In the genomic region with DNA sequence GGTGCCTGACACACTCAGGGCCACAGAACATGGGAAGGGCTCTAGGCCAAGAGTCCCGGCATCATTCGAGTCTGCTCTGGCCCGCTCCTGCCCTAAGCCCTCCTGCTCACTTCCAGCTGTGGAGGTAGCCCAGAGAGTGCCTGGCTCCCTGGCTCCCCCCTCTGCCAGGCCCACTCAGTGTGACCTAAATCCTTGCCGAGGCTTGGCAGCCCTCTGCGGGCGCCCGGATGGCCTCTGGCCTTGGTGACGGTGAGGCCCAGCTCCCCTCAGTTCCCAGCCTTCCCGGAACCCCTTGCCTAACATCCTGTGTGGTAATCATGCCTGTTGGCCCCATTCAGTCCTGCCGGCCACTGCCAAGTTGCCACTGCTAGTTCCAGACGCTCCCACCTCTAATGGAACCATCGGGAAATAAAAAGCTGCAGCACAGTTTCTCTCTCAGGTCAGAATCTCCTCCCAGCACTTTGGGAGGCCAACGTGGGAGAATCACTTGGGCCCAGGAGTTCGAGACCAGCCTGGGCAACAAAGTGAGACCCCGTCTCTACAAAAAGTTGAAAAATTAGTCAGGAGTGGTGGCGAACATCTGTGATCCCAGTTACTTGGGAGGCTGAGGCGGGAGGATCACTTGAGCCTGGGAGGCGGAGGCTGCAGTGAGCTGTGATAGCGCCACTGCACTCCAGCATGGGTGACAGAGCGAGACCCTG, we compare ENCODE assay signal across 1 cellular context.
A peak's percentile ranks its signal among the peaks of the same experiment; 100 is the strongest.
TF ChIP-seq lines count a peak whose summit lies in the region.

No MANE protein-coding gene starts in this region.

TF ChIP-seq in HepG2, 621 proteins besides CTCF, POLR2A, EP300 and RAD21 (continued from another document and continues in another):
- TF ChIP-seq, protein P1, sequence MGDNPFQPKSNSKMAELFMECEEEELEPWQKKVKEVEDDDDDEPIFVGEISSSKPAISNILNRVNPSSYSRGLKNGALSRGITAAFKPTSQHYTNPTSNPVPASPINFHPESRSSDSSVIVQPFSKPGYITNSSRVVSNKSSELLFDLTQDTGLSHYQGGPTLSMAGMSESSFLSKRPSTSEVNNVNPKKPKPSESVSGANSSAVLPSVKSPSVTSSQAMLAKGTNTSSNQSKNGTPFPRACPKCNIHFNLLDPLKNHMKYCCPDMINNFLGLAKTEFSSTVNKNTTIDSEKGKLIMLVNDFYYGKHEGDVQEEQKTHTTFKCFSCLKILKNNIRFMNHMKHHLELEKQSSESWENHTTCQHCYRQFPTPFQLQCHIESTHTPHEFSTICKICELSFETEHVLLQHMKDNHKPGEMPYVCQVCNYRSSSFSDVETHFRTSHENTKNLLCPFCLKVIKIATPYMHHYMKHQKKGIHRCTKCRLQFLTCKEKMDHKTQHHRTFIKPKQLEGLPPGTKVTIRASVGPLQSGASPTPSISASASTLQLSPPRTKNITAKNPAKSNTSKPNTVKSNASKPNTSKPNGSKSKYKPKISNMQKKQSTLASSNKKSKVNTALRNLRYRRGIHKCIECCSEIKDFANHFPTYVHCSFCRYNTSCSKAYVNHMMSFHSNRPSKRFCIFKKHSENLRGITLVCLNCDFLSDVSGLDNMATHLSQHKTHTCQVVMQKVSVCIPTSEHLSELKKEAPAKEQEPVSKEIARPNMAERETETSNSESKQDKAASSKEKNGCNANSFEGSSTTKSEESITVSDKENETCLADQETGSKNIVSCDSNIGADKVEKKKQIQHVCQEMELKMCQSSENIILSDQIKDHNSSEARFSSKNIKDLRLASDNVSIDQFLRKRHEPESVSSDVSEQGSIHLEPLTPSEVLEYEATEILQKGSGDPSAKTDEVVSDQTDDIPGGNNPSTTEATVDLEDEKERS (CRISPR knock-in tag; IDR thresholded peaks at IDR 0.05) = peak; percentile 24; the same call in 1 of the 2 replicates
- no peak; the same call in 1 of the 2 replicates for TF ChIP-seq ZNF263 (CRISPR knock-in tag; IDR thresholded peaks at IDR 0.05)
- no peak for TF ChIP-seq ZFAT (CRISPR knock-in tag; conservative IDR thresholded peaks at IDR 0.05)
- TF ChIP-seq PRPF4 (IDR thresholded peaks at IDR 0.05; ENCODE audit: low read depth, low read length, poor library complexity, severe bottlenecking) = no peak
- TF ChIP-seq ZSCAN25 (CRISPR knock-in tag; IDR thresholded peaks at IDR 0.05) = no peak
- no peak for TF ChIP-seq TCF7L2 (IDR thresholded peaks at IDR 0.05; ENCODE audit: low read depth, low read length)
- TF ChIP-seq JARID2 (CRISPR knock-in tag; IDR thresholded peaks at IDR 0.05; ENCODE audit: insufficient replicate concordance) = peak; percentile 66
- TF ChIP-seq MTF2 (CRISPR knock-in tag; IDR thresholded peaks at IDR 0.05; ENCODE audit: borderline replicate concordance) = no peak
- 0 out of 2 replicates have a peak, but pooled peaks have one; percentile 19 for TF ChIP-seq ZNF7 (CRISPR knock-in tag; IDR thresholded peaks at IDR 0.05)
- no peak for TF ChIP-seq RNF219 (CRISPR knock-in tag; IDR thresholded peaks at IDR 0.05)
- peak; percentile 87 for TF ChIP-seq SALL1 (CRISPR knock-in tag; IDR thresholded peaks at IDR 0.05)
- no peak for TF ChIP-seq SMAD1 (CRISPR knock-in tag; IDR thresholded peaks at IDR 0.05; ENCODE audit: borderline replicate concordance, low read depth)
- no peak for TF ChIP-seq ZNF44 (CRISPR knock-in tag; IDR thresholded peaks at IDR 0.05)
- no peak for TF ChIP-seq PLSCR1 (CRISPR knock-in tag; IDR thresholded peaks at IDR 0.05; ENCODE audit: borderline replicate concordance)
- no peak for TF ChIP-seq KLF9 (CRISPR knock-in tag; IDR thresholded peaks at IDR 0.05; ENCODE audit: low read depth)
- TF ChIP-seq LCORL (IDR thresholded peaks at IDR 0.05) = 0 out of 2 replicates have a peak, but pooled peaks have one; percentile 44
- peak; percentile 91 for TF ChIP-seq LCORL (CRISPR knock-in tag; IDR thresholded peaks at IDR 0.05)
- no peak for TF ChIP-seq NFE2L2 (IDR thresholded peaks at IDR 0.05; ENCODE audit: low read length)
- peak; percentile 72 for TF ChIP-seq MTA1 (CRISPR knock-in tag; IDR thresholded peaks at IDR 0.05; ENCODE audit: borderline replicate concordance)
- no peak for TF ChIP-seq EZH2 (conservative IDR thresholded peaks at IDR 0.05; ENCODE audit: low read depth, low read length)
- TF ChIP-seq, protein P2, sequence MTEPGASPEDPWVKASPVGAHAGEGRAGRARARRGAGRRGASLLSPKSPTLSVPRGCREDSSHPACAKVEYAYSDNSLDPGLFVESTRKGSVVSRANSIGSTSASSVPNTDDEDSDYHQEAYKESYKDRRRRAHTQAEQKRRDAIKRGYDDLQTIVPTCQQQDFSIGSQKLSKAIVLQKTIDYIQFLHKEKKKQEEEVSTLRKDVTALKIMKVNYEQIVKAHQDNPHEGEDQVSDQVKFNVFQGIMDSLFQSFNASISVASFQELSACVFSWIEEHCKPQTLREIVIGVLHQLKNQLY (CRISPR knock-in tag; IDR thresholded peaks at IDR 0.05) = peak; percentile 63
- no peak for TF ChIP-seq ZNF30 (CRISPR knock-in tag; IDR thresholded peaks at IDR 0.05)
- TF ChIP-seq SOX5 (CRISPR knock-in tag; IDR thresholded peaks at IDR 0.05; ENCODE audit: borderline replicate concordance) = peak; percentile 81
- TF ChIP-seq ZNF607 (CRISPR knock-in tag; IDR thresholded peaks at IDR 0.05; ENCODE audit: borderline replicate concordance) = peak; percentile 58; the same call in 1 of the 2 replicates
- peak; percentile 48 for TF ChIP-seq ZNF124 (CRISPR knock-in tag; IDR thresholded peaks at IDR 0.05)
- no peak for TF ChIP-seq RBM22 (optimal IDR thresholded peaks at IDR 0.05; ENCODE audit: low read length)
- TF ChIP-seq ZNF382 (CRISPR knock-in tag; IDR thresholded peaks at IDR 0.05; ENCODE audit: borderline replicate concordance) = no peak
- no peak for TF ChIP-seq ZNF75D (CRISPR knock-in tag; IDR thresholded peaks at IDR 0.05; ENCODE audit: borderline replicate concordance)
- TF ChIP-seq FOXK2 (IDR thresholded peaks at IDR 0.05) = no peak
- TF ChIP-seq PATZ1 (CRISPR knock-in tag; IDR thresholded peaks at IDR 0.05) = peak; percentile 90
- TF ChIP-seq RORA (CRISPR knock-in tag; IDR thresholded peaks at IDR 0.05) = no peak
- no peak for TF ChIP-seq SRSF4 (IDR thresholded peaks at IDR 0.05; ENCODE audit: low read depth, low read length, poor library complexity, severe bottlenecking)
- TF ChIP-seq HMG20A (CRISPR knock-in tag; IDR thresholded peaks at IDR 0.05; ENCODE audit: borderline replicate concordance) = peak; percentile 91
- TF ChIP-seq CEBPB (IDR thresholded peaks at IDR 0.05; ENCODE audit: borderline replicate concordance, low read depth, low read length) = peak; percentile 97
- TF ChIP-seq ZNF598 (CRISPR knock-in tag; IDR thresholded peaks at IDR 0.05; ENCODE audit: borderline replicate concordance) = no peak
- no peak for TF ChIP-seq GLI4 (CRISPR knock-in tag; IDR thresholded peaks at IDR 0.05; ENCODE audit: borderline replicate concordance)
- peak; percentile 7; the same call in 1 of the 2 replicates for TF ChIP-seq BHLHE40 (IDR thresholded peaks at IDR 0.05; ENCODE audit: low read length)
- TF ChIP-seq NR2F1 (CRISPR knock-in tag; IDR thresholded peaks at IDR 0.05) = peak; percentile 72 to 81
- no peak for TF ChIP-seq REL (CRISPR knock-in tag; conservative IDR thresholded peaks at IDR 0.05)
- TF ChIP-seq ZNF33B (CRISPR knock-in tag; IDR thresholded peaks at IDR 0.05) = no peak
- no peak for TF ChIP-seq BCL3 (CRISPR knock-in tag; IDR thresholded peaks at IDR 0.05)
- TF ChIP-seq, protein P3, sequence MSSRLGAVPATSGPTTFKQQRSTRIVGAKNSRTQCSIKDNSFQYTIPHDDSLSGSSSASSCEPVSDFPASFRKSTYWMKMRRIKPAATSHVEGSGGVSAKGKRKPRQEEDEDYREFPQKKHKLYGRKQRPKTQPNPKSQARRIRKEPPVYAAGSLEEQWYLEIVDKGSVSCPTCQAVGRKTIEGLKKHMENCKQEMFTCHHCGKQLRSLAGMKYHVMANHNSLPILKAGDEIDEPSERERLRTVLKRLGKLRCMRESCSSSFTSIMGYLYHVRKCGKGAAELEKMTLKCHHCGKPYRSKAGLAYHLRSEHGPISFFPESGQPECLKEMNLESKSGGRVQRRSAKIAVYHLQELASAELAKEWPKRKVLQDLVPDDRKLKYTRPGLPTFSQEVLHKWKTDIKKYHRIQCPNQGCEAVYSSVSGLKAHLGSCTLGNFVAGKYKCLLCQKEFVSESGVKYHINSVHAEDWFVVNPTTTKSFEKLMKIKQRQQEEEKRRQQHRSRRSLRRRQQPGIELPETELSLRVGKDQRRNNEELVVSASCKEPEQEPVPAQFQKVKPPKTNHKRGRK (CRISPR knock-in tag; IDR thresholded peaks at IDR 0.05) = no peak
- peak; percentile 93 for TF ChIP-seq ZNF792 (CRISPR knock-in tag; IDR thresholded peaks at IDR 0.05)
- 0 out of 2 replicates have a peak, but pooled peaks have one; percentile 35 for TF ChIP-seq KDM5B (CRISPR knock-in tag; IDR thresholded peaks at IDR 0.05; ENCODE audit: borderline replicate concordance)
- TF ChIP-seq REPIN1 (CRISPR knock-in tag; IDR thresholded peaks at IDR 0.05; ENCODE audit: borderline replicate concordance, low read depth) = peak; percentile 33; the same call in 1 of the 2 replicates
- no peak for TF ChIP-seq ZNF496 (CRISPR knock-in tag; IDR thresholded peaks at IDR 0.05; ENCODE audit: insufficient replicate concordance)
- no peak for TF ChIP-seq ZFP41 (CRISPR knock-in tag; IDR thresholded peaks at IDR 0.05; ENCODE audit: borderline replicate concordance)
- peak; percentile 70; the same call in 1 of the 2 replicates for TF ChIP-seq HOXD1 (CRISPR knock-in tag; IDR thresholded peaks at IDR 0.05)
- TF ChIP-seq NFE2 (CRISPR knock-in tag; IDR thresholded peaks at IDR 0.05) = no peak
- no peak for TF ChIP-seq FUBP1 (CRISPR knock-in tag; IDR thresholded peaks at IDR 0.05; ENCODE audit: borderline replicate concordance)
- TF ChIP-seq FOSL1 (CRISPR knock-in tag; IDR thresholded peaks at IDR 0.05; ENCODE audit: borderline replicate concordance) = no peak
- no peak for TF ChIP-seq ZNF839 (CRISPR knock-in tag; IDR thresholded peaks at IDR 0.05; ENCODE audit: borderline replicate concordance)
- no peak for TF ChIP-seq NR3C1 (CRISPR knock-in tag; IDR thresholded peaks at IDR 0.05)
- TF ChIP-seq HOXA3 (CRISPR knock-in tag; IDR thresholded peaks at IDR 0.05) = peak; percentile 72
- no peak for TF ChIP-seq ZNF337 (CRISPR knock-in tag; IDR thresholded peaks at IDR 0.05; ENCODE audit: borderline replicate concordance, low read depth)
- peak; percentile 42; the same call in 1 of the 2 replicates for TF ChIP-seq ZNF564 (CRISPR knock-in tag; IDR thresholded peaks at IDR 0.05)
- peak; percentile 43 for TF ChIP-seq XRCC5 (optimal IDR thresholded peaks at IDR 0.05; ENCODE audit: low read length)
